In the genomic region with DNA sequence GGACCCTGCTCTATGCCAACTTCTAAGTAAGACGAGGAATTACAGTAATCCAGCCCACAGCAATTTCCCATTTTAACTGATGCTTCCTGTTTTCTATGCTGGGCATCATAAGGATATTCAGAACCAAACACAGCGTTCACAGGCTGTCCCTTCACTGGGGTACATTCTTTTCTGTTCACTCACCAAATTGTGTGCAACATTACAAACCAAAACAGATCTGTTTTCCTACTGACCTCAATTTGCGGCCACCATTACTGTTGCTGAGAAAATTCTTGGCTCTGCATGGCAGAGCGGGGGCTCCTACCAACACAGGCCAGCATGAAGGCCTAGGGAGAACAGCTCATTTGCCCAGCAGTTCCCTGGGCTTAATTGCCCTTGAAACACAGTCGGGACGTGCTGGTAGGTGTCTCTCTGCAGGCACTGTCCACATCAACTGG, we compare ENCODE assay signal across 1 cellular context.
TF ChIP-seq lines count a peak whose summit lies in the region.

No MANE protein-coding gene starts in this region.

TF ChIP-seq in A549, 52 proteins besides CTCF, POLR2A, EP300 and RAD21 (continued from another document):
- TF ChIP-seq FOSL2 (IDR thresholded peaks at IDR 0.05) (no peak), FOSL2 (CRISPR knock-in tag; IDR thresholded peaks at IDR 0.05) (peak; percentile 59), HOXB13 (CRISPR knock-in tag; IDR thresholded peaks at IDR 0.05; ENCODE audit: low read depth) (peak; percentile 85; the same call in 1 of the 2 replicates), HOXB5 (CRISPR knock-in tag; IDR thresholded peaks at IDR 0.05) (0 out of 2 replicates have a peak, but pooled peaks have one; percentile 62), SMC3 (IDR thresholded peaks at IDR 0.05) (no peak), CBX8 (IDR thresholded peaks at IDR 0.05) (no peak)
